In genomic region chr4:162891788-162892707, GRCh38 we compare ENCODE assay signal across 1 cellular context.
TF ChIP-seq lines count a peak whose summit lies in the region.

No MANE protein-coding gene starts in this region.

TF ChIP-seq in GM12878, 131 proteins besides CTCF, POLR2A, EP300 and RAD21 (continued from another document):
- TF ChIP-seq REST (IDR thresholded peaks at IDR 0.05; ENCODE audit: low read depth, low read length), result peak; percentile 39; the same call in 1 of the 2 replicates
- no peak for TF ChIP-seq NR2C1 (IDR thresholded peaks at IDR 0.05)
- TF ChIP-seq MYC (IDR thresholded peaks at IDR 0.05; ENCODE audit: insufficient read depth, insufficient read length, insufficient replicate concordance, low read length, severe bottlenecking), result no peak
- TF ChIP-seq HSF1 (IDR thresholded peaks at IDR 0.05; ENCODE audit: low read depth, low read length), result no peak
- no peak for TF ChIP-seq PBX3 (IDR thresholded peaks at IDR 0.05; ENCODE audit: insufficient replicate concordance, low read depth, low read length)
- TF ChIP-seq ESRRA (IDR thresholded peaks at IDR 0.05; ENCODE audit: low read length), result no peak
